In genomic region chr5:126383246-126383645, GRCh38 we compare ENCODE assay signal across 20 cellular contexts. TPM values are rescaled to one million over a fixed set of nuclear protein-coding genes. Genes with fewer than 3 reads are reported as not detected.
DNase-seq lines count a peak whose midpoint lies in the region; ATAC-seq, FAIRE-seq and TF ChIP-seq lines count a peak whose summit lies in the region.
"Had no signal": no experiment of that assay in that cellular context is flagged by ENCODE, and none has a peak within 500 bp of the region (broad histone marks: within the 10 kb centered on the region; RNA-seq: fewer than 3 reads in every experiment).

No MANE protein-coding gene starts in this region.

- TF ChIP-seq CTCF in heart right ventricle (IDR thresholded peaks at IDR 0.05) (no peak), left ventricle myocardium inferior (IDR thresholded peaks at IDR 0.05; ENCODE audit: borderline replicate concordance) (no peak), bronchial epithelial cell (IDR thresholded peaks at IDR 0.05; ENCODE audit: insufficient read depth, low read length, severe bottlenecking) (no peak)

- no peaks in the 10 kb centered on the region for H3K4me1 Mint-ChIP-seq in natural killer cell treated with Interleukin-12 subunit alpha and Interleukin-12 subunit beta and Interleukin-15 and Interleukin-18, amount 100 ng/mL, for 72 hours (ENCODE audit: low read depth in 2 of 2)
- H3K4me1 Mint-ChIP-seq: T-cell had no signal

- no peak overlapping the region for H3K27ac Mint-ChIP-seq in natural killer cell treated with Interleukin-12 subunit alpha and Interleukin-12 subunit beta and Interleukin-15 and Interleukin-18, amount 100 ng/mL, for 72 hours
- H3K27ac Mint-ChIP-seq: activated CD8-positive, alpha-beta T cell treated with anti-CD3 and anti-CD28 coated beads, Interleukin-2, amount 10 ng/mL, durations not matched to agents 7 days and 5 days; CD4-positive, alpha-beta T cell; T-cell had no signal

- ATAC-seq in heart right ventricle = peak in 5 of 8 donors; percentile 55 to 83 (median 64)
- ATAC-seq in natural killer cell treated with Interleukin-12 subunit alpha and Interleukin-12 subunit beta and Interleukin-15 and Interleukin-18, amount 100 ng/mL, for 72 hours = no peak
- ATAC-seq: activated CD8-positive, alpha-beta T cell treated with anti-CD3 and anti-CD28 coated beads, Interleukin-2, amount 10 ng/mL, durations not matched to agents 7 days and 5 days; T-cell; upper lobe of right lung had no signal

- peaks cover 4% of the 10 kb centered on the region for H3K36me3 Mint-ChIP-seq in natural killer cell treated with Interleukin-12 subunit alpha and Interleukin-12 subunit beta and Interleukin-15 and Interleukin-18, amount 100 ng/mL, for 72 hours
- H3K36me3 Mint-ChIP-seq: T-cell had no signal

- no peaks in the 10 kb centered on the region for H3K36me3 ChIP-seq in heart right ventricle
- H3K36me3 ChIP-seq in left ventricle myocardium inferior = no peaks in the 10 kb centered on the region
- H3K36me3 ChIP-seq in bronchial epithelial cell (ENCODE audit: control insufficient read depth, insufficient read depth, low read length) = no peaks in the 10 kb centered on the region
- no peaks in the 10 kb centered on the region for H3K36me3 ChIP-seq in muscle layer of duodenum (ENCODE audit: control insufficient read depth in 1 of 2, insufficient read depth in 2 of 2, low read length in 2 of 2)
- H3K36me3 ChIP-seq: upper lobe of right lung, WERI-Rb-1 had no signal

- no peaks in the 10 kb centered on the region for H3K27me3 ChIP-seq in heart right ventricle
- no peaks in the 10 kb centered on the region for H3K27me3 ChIP-seq in left ventricle myocardium inferior (ENCODE audit: low read depth)
- H3K27me3 ChIP-seq in bronchial epithelial cell (ENCODE audit: control insufficient read depth, insufficient read depth, low read length) = no peaks in the 10 kb centered on the region
- H3K27me3 ChIP-seq in muscle layer of duodenum (ENCODE audit: low read depth, low read length) = no peaks in the 10 kb centered on the region
- H3K27me3 ChIP-seq: upper lobe of right lung had no signal

- H3K4me1 ChIP-seq in heart right ventricle = peaks cover 0 to 27% (median 18%) of the 10 kb centered on the region in 9 donors
- H3K4me1 ChIP-seq in left ventricle myocardium inferior = peaks cover 19% of the 10 kb centered on the region
- H3K4me1 ChIP-seq in muscle layer of duodenum (ENCODE audit: control insufficient read depth in 1 of 2, insufficient read depth in 2 of 2, low read length in 2 of 2) = peaks cover 5 to 12% of the 10 kb centered on the region in 2 donors
- H3K4me1 ChIP-seq: upper lobe of right lung had no signal

- H3K4me3 Mint-ChIP-seq in natural killer cell treated with Interleukin-12 subunit alpha and Interleukin-12 subunit beta and Interleukin-15 and Interleukin-18, amount 100 ng/mL, for 72 hours = no peak overlapping the region
- H3K4me3 Mint-ChIP-seq: activated CD8-positive, alpha-beta T cell treated with anti-CD3 and anti-CD28 coated beads, Interleukin-2, amount 10 ng/mL, durations not matched to agents 7 days and 5 days; CD4-positive, alpha-beta T cell; T-cell had no signal

- DNase-seq in heart right ventricle (no peak), left ventricle myocardium inferior (no peak), bronchial epithelial cell (ENCODE audit: low read depth) (peak; percentile 82), NCI-H2227 treated with DMSO at 0.1 percent for 48 hours (lab: John Stamatoyannopoulos, UW) (no peak), CD1c-positive myeloid dendritic cell (ENCODE audit: extremely low spot score) (no peak), AG20443 (ENCODE audit: low spot score) (no peak)
- no peak for DNase-seq in natural killer cell treated with Interleukin-12 subunit alpha and Interleukin-12 subunit beta and Interleukin-15 and Interleukin-18, amount 100 ng/mL, for 72 hours (ENCODE audit: low spot score)
- DNase-seq: activated CD8-positive, alpha-beta T cell treated with anti-CD3 and anti-CD28 coated beads, Interleukin-2, amount 10 ng/mL, durations not matched to agents 7 days and 5 days; CD4-positive, alpha-beta T cell; cerebellar nuclear complex; DMS79; MM.1S; NCI-H2029; NCI-H774; RPMI8226; T-cell; upper lobe of right lung; WERI-Rb-1 had no signal

- no peak for FAIRE-seq in bronchial epithelial cell (lab: Jason Lieb, UNC)

- H3K4me3 ChIP-seq in heart right ventricle = no peak overlapping the region
- no peak overlapping the region for H3K4me3 ChIP-seq in left ventricle myocardium inferior
- H3K4me3 ChIP-seq in bronchial epithelial cell (ENCODE audit: low read depth, low read length) = no peak overlapping the region
- no peak overlapping the region for H3K4me3 ChIP-seq in muscle layer of duodenum (ENCODE audit: low read depth in 1 of 2, low read length in 2 of 2)
- H3K4me3 ChIP-seq: smooth muscle cell, upper lobe of right lung had no signal

- H3K9me3 Mint-ChIP-seq in natural killer cell treated with Interleukin-12 subunit alpha and Interleukin-12 subunit beta and Interleukin-15 and Interleukin-18, amount 100 ng/mL, for 72 hours = no peaks in the 10 kb centered on the region

- H3K9me3 ChIP-seq in heart right ventricle (peaks cover 0 to 25% (median 8%) of the 10 kb centered on the region in 11 donors), left ventricle myocardium inferior (replicated peaks) (peaks cover 25% of the 10 kb centered on the region), muscle layer of duodenum (ENCODE audit: control insufficient read depth in 1 of 2, low read length in 2 of 2) (no peaks in the 10 kb centered on the region)
- H3K9me3 ChIP-seq: upper lobe of right lung had no signal

- peaks cover 0 to 6% of the 10 kb centered on the region in 2 donors for H3K27me3 Mint-ChIP-seq in natural killer cell treated with Interleukin-12 subunit alpha and Interleukin-12 subunit beta and Interleukin-15 and Interleukin-18, amount 100 ng/mL, for 72 hours
- H3K27me3 Mint-ChIP-seq: CD4-positive, alpha-beta T cell had no signal

- intact Hi-C loops in heart right ventricle (cut with DNase I) (no loop called here), left ventricle myocardium inferior (cut with micrococcal nuclease) (no loop called here)

- H3K27ac ChIP-seq in heart right ventricle (peak overlapping the region in 2 of 10 donors; percentile 1 to 27), left ventricle myocardium inferior (replicated peaks) (no peak overlapping the region), muscle layer of duodenum (ENCODE audit: low read length) (peak overlapping the region; percentile 28)
- H3K27ac ChIP-seq: upper lobe of right lung, WERI-Rb-1 had no signal

RNA-seq across cellular contexts. Expression of gene GRAMD2B, which starts 40.0 kb away (rescaled TPM):
- total RNA-seq in heart right ventricle (10 to 100 TPM; 29.1 to 47.3 (median 35.3) TPM), left ventricle myocardium inferior (24.6 TPM), bronchial epithelial cell (9.2 and 12.0 TPM in 2 replicates)
- 10 to 100 TPM; 10.7 to 13.3 TPM for polyA plus RNA-seq in heart right ventricle
- 10 to 100 TPM in 1 of 2 donors, 1 to 10 TPM in 1; 8.2 to 10.6 TPM for total RNA-seq in natural killer cell treated with Interleukin-12 subunit alpha and Interleukin-12 subunit beta and Interleukin-15 and Interleukin-18, amount 100 ng/mL, for 72 hours

Comparison
In these comparisons a context has a peak if more than half of its experiments do, and no peak if none do; other contexts are left out.
1. ATAC-seq: peak in heart right ventricle (5 of 8); none in natural killer cell treated with Interleukin-12 subunit alpha and Interleukin-12 subunit beta and Interleukin-15 and Interleukin-18, amount 100 ng/mL, for 72 hours (0 of 2).